ENCODE assay signal across 29 cellular contexts in genomic region chr15:44765036-44765435, GRCh38. TPM values are rescaled to one million over a fixed set of nuclear protein-coding genes. Genes with fewer than 3 reads are reported as not detected.
"Had no signal": no experiment of that assay in that cellular context is flagged by ENCODE, and none has a peak within 500 bp of the region (broad histone marks: within the 10 kb centered on the region; RNA-seq: fewer than 3 reads in every experiment).

No MANE protein-coding gene starts in this region.

- H3K27me3 Mint-ChIP-seq: activated CD4-positive, alpha-beta memory T cell treated with anti-CD3 and anti-CD28 coated beads for 36 hours; activated CD4-positive, alpha-beta T cell treated with anti-CD3 and anti-CD28 coated beads for 36 hours; activated CD4-positive, alpha-beta T cell treated with anti-CD3 and anti-CD28 coated beads, Interleukin-2, amount 10 ng/mL, durations not matched to agents 24 days and 14 days; activated naive CD4-positive, alpha-beta T cell treated with anti-CD3 and anti-CD28 coated beads, Interleukin-2, amount 10 ng/mL, durations not matched to agents 7 days and 5 days; activated naive CD8-positive, alpha-beta T cell treated with anti-CD3 and anti-CD28 coated beads, Interleukin-2, amount 10 ng/mL, durations not matched to agents 7 days and 5 days; activated T-cell treated with anti-CD3 and anti-CD28 coated beads, Interleukin-2, amount 50 U/mL, for 24 hours had no signal

- H3K4me3 ChIP-seq: ascending aorta, breast epithelium, cardiac muscle cell, colonic mucosa had no signal

- ATAC-seq: activated CD4-positive, alpha-beta T cell treated with anti-CD3 and anti-CD28 coated beads for 36 hours; activated naive CD4-positive, alpha-beta T cell treated with anti-CD3 and anti-CD28 coated beads, Interleukin-2, amount 50 U/mL, for 72 hours; activated T-cell treated with anti-CD3 and anti-CD28 coated beads, Interleukin-2, amount 50 U/mL, for 72 hours; esophagus mucosa had no signal

- H3K4me1 Mint-ChIP-seq: activated CD4-positive, alpha-beta T cell treated with anti-CD3 and anti-CD28 coated beads for 36 hours; activated CD4-positive, alpha-beta T cell treated with anti-CD3 and anti-CD28 coated beads, Interleukin-2, amount 10 ng/mL, durations not matched to agents 24 days and 14 days; activated naive CD4-positive, alpha-beta T cell treated with anti-CD3 and anti-CD28 coated beads, Interleukin-2, amount 10 ng/mL, durations not matched to agents 7 days and 5 days; activated naive CD8-positive, alpha-beta T cell treated with anti-CD3 and anti-CD28 coated beads, Interleukin-2, amount 10 ng/mL, durations not matched to agents 7 days and 5 days; endodermal cell had no signal

- H3K36me3 ChIP-seq: ascending aorta, breast epithelium, cardiac muscle cell, colonic mucosa had no signal

- DNase-seq: activated CD4-positive, alpha-beta memory T cell treated with anti-CD3 and anti-CD28 coated beads for 36 hours; activated CD4-positive, alpha-beta T cell treated with anti-CD3 and anti-CD28 coated beads for 36 hours; activated CD4-positive, alpha-beta T cell treated with anti-CD3 and anti-CD28 coated beads, Interleukin-2, amount 10 ng/mL, durations not matched to agents 24 days and 14 days; activated CD4-positive, CD25-positive, alpha-beta regulatory T cell; activated CD4-positive, CD25-positive, alpha-beta regulatory T cell treated with anti-CD3 and anti-CD28 coated beads, Interleukin-2, amount 50 U/mL, for 72 hours; activated CD8-positive, alpha-beta memory T cell treated with anti-CD3 and anti-CD28 coated beads, Interleukin-2, amount 50 U/mL, for 48 hours; activated gamma-delta T cell; activated naive CD4-positive, alpha-beta T cell; activated naive CD4-positive, alpha-beta T cell treated with anti-CD3 and anti-CD28 coated beads, Interleukin-2, amount 10 ng/mL, durations not matched to agents 7 days and 5 days; activated naive CD8-positive, alpha-beta T cell treated with anti-CD3 and anti-CD28 coated beads, Interleukin-2, amount 10 ng/mL, durations not matched to agents 7 days and 5 days; activated T-cell treated with anti-CD3 and anti-CD28 coated beads for 4 hours; activated T-cell treated with anti-CD3 and anti-CD28 coated beads, Interleukin-2, amount 50 U/mL, for 24 hours; activated T-cell treated with anti-CD3 and anti-CD28 coated beads, Interleukin-2, amount 50 U/mL, for 72 hours; central memory CD4-positive, alpha-beta T cell; cerebellar nuclear complex; colonic mucosa; effector memory CD4-positive, alpha-beta T cell; endodermal cell; foreskin fibroblast; head of caudate nucleus; T-helper 2 cell had no signal

- FAIRE-seq: frontal cortex had no signal

- H3K9me3 ChIP-seq: ascending aorta, breast epithelium, colonic mucosa had no signal

- H3K27ac ChIP-seq: ascending aorta, breast epithelium, cardiac muscle cell, colonic mucosa had no signal

- H3K4me1 ChIP-seq: ascending aorta, breast epithelium, colonic mucosa had no signal

- H3K27me3 ChIP-seq: ascending aorta, breast epithelium, cardiac muscle cell, colonic mucosa had no signal

- H3K4me3 Mint-ChIP-seq: activated CD4-positive, alpha-beta memory T cell treated with anti-CD3 and anti-CD28 coated beads for 36 hours; activated CD4-positive, alpha-beta T cell treated with anti-CD3 and anti-CD28 coated beads for 36 hours; activated CD4-positive, alpha-beta T cell treated with anti-CD3 and anti-CD28 coated beads, Interleukin-2, amount 10 ng/mL, durations not matched to agents 24 days and 14 days; activated naive CD4-positive, alpha-beta T cell treated with anti-CD3 and anti-CD28 coated beads, Interleukin-2, amount 10 ng/mL, durations not matched to agents 7 days and 5 days; activated naive CD8-positive, alpha-beta T cell treated with anti-CD3 and anti-CD28 coated beads, Interleukin-2, amount 10 ng/mL, durations not matched to agents 7 days and 5 days; activated T-cell treated with anti-CD3 and anti-CD28 coated beads, Interleukin-2, amount 50 U/mL, for 24 hours; activated T-cell treated with anti-CD3 and anti-CD28 coated beads, Interleukin-2, amount 50 U/mL, for 72 hours; brain; endodermal cell had no signal

- H3K27ac Mint-ChIP-seq: activated CD4-positive, alpha-beta memory T cell treated with anti-CD3 and anti-CD28 coated beads for 36 hours; activated CD4-positive, alpha-beta T cell treated with anti-CD3 and anti-CD28 coated beads for 36 hours; activated CD4-positive, alpha-beta T cell treated with anti-CD3 and anti-CD28 coated beads, Interleukin-2, amount 10 ng/mL, durations not matched to agents 24 days and 14 days; activated naive CD4-positive, alpha-beta T cell treated with anti-CD3 and anti-CD28 coated beads, Interleukin-2, amount 10 ng/mL, durations not matched to agents 7 days and 5 days; activated naive CD4-positive, alpha-beta T cell treated with anti-CD3 and anti-CD28 coated beads, Interleukin-2, amount 50 U/mL, for 72 hours; activated naive CD8-positive, alpha-beta T cell treated with anti-CD3 and anti-CD28 coated beads, Interleukin-2, amount 10 ng/mL, durations not matched to agents 7 days and 5 days; activated T-cell treated with anti-CD3 and anti-CD28 coated beads, Interleukin-2, amount 50 U/mL, for 24 hours; activated T-cell treated with anti-CD3 and anti-CD28 coated beads, Interleukin-2, amount 50 U/mL, for 72 hours; brain; endodermal cell had no signal

RNA-seq across cellular contexts. Expression of gene PATL2, which starts 53.9 kb away (rescaled TPM):
- total RNA-seq: ascending aorta, epithelial cell of proximal tubule, frontal cortex had no signal
